Comparison of ENCODE assay signal across 1 cellular context in genomic region chr16:21250072-21250923, GRCh38.
TF ChIP-seq lines count a peak whose summit lies in the region.

No MANE protein-coding gene starts in this region.

TF ChIP-seq in HepG2, 621 proteins besides CTCF, POLR2A, EP300 and RAD21:
- TF ChIP-seq EHMT2 (IDR thresholded peaks at IDR 0.05; ENCODE audit: borderline replicate concordance, low read depth, low read length) (no peak), MED13 (CRISPR knock-in tag; IDR thresholded peaks at IDR 0.05) (no peak), ZBTB3 (CRISPR knock-in tag; IDR thresholded peaks at IDR 0.05; ENCODE audit: borderline replicate concordance, low read depth) (no peak), PAF1 (CRISPR knock-in tag; IDR thresholded peaks at IDR 0.05) (no peak), ZNF713 (CRISPR knock-in tag; IDR thresholded peaks at IDR 0.05) (no peak), ZNF816 (CRISPR knock-in tag; IDR thresholded peaks at IDR 0.05; ENCODE audit: borderline replicate concordance) (no peak), MAFF (IDR thresholded peaks at IDR 0.05; ENCODE audit: low read depth, low read length) (no peak), GTF3A (CRISPR knock-in tag; conservative IDR thresholded peaks at IDR 0.05) (no peak)
